ENCODE assay signal across 19 cellular contexts in the genomic region with DNA sequence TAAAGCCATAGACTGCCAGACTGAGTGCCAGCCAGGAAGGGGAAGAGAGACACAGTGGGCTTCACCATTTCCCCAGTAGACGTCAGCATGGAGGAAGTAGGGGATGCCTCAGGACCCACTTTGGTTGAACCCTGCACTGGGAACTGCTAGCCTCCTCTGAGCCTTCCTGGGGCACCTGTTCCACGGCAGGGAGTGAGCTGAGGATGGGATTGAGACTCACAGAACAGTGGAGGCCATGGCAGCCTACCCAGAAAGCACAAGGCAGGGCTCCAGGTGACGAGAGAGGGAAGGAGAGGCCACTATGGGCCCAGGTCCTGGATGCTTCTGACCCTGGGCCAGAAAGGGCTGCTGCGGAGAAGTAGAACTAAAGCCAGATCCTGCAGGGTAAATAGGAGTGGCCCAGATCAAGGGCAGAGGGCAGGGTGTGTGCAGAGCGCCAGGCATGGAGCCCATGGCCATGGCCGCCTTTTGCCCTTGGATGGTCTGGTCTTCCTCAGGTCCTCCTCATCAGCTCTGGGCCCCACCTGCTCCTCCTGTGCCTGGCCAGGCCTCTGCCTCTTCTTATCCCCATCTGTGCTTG.
"Had no signal": no experiment of that assay in that cellular context is flagged by ENCODE, and none has a peak within 500 bp of the region (broad histone marks: within the 10 kb centered on the region; RNA-seq: fewer than 3 reads in every experiment).

No MANE protein-coding gene starts in this region.

- ATAC-seq: activated T-cell treated with anti-CD3 and anti-CD28 coated beads, Interleukin-2, amount 50 U/mL, for 72 hours; foreskin keratinocyte; heart left ventricle; sciatic nerve; stimulated activated memory B cell treated with anti-CD40 and anti-IgM and Interleukin-4, amounts not matched to agents 10 μg/mL and 1 μg/mL and 100 μg/mL, for 72 hours had no signal

- H3K27ac Mint-ChIP-seq: activated T-cell treated with anti-CD3 and anti-CD28 coated beads, Interleukin-2, amount 50 U/mL, for 72 hours; dendritic cell treated with granulocyte-macrophage colony-stimulating factor and Interleukin-4, amounts not matched to agents 40 ng/mL and 50 ng/mL, for 4 days; stimulated activated memory B cell treated with anti-CD40 and anti-IgM and Interleukin-4, amounts not matched to agents 10 μg/mL and 1 μg/mL and 100 μg/mL, for 72 hours had no signal

- H3K4me3 Mint-ChIP-seq: activated T-cell treated with anti-CD3 and anti-CD28 coated beads, Interleukin-2, amount 50 U/mL, for 72 hours; central memory CD8-positive, alpha-beta T cell; dendritic cell treated with granulocyte-macrophage colony-stimulating factor and Interleukin-4, amounts not matched to agents 40 ng/mL and 50 ng/mL, for 4 days; immature natural killer cell; stimulated activated memory B cell treated with anti-CD40 and anti-IgM and Interleukin-4, amounts not matched to agents 10 μg/mL and 1 μg/mL and 100 μg/mL, for 72 hours had no signal

- H3K4me1 Mint-ChIP-seq: central memory CD8-positive, alpha-beta T cell; stimulated activated memory B cell treated with anti-CD40 and anti-IgM and Interleukin-4, amounts not matched to agents 10 μg/mL and 1 μg/mL and 100 μg/mL, for 72 hours had no signal

- H3K27me3 Mint-ChIP-seq: dendritic cell treated with granulocyte-macrophage colony-stimulating factor and Interleukin-4, amounts not matched to agents 40 ng/mL and 50 ng/mL, for 4 days; stimulated activated memory B cell treated with anti-CD40 and anti-IgM and Interleukin-4, amounts not matched to agents 10 μg/mL and 1 μg/mL and 100 μg/mL, for 72 hours had no signal

- DNase-seq: activated CD4-positive, alpha-beta T cell treated with anti-CD3 and anti-CD28 coated beads for 4 hours; activated CD4-positive, alpha-beta T cell treated with anti-CD3 and anti-CD28 coated beads, Interleukin-2, amount 50 U/mL, for 4 hours; activated naive CD4-positive, alpha-beta T cell treated with anti-CD3 and anti-CD28 coated beads, Interleukin-2, amount 50 U/mL, for 16 hours; activated T-cell treated with anti-CD3 and anti-CD28 coated beads for 4 hours; activated T-cell treated with anti-CD3 and anti-CD28 coated beads, Interleukin-2, amount 50 U/mL, for 72 hours; foreskin keratinocyte; hypothalamus; immature natural killer cell; kidney; nucleus accumbens; stimulated activated CD4-positive, alpha-beta T cell treated with anti-CD3 and anti-CD28 coated beads, Interleukin-4, amount 100 ng/mL, for 4 hours; stimulated activated CD8-positive, alpha-beta memory T cell treated with anti-CD3 and anti-CD28 coated beads, Interleukin-4, amount 100 ng/mL, for 48 hours; stomach; T-helper 1 cell had no signal

- H3K9me3 Mint-ChIP-seq: immature natural killer cell; stimulated activated memory B cell treated with anti-CD40 and anti-IgM and Interleukin-4, amounts not matched to agents 10 μg/mL and 1 μg/mL and 100 μg/mL, for 72 hours had no signal
